In the genomic region with DNA sequence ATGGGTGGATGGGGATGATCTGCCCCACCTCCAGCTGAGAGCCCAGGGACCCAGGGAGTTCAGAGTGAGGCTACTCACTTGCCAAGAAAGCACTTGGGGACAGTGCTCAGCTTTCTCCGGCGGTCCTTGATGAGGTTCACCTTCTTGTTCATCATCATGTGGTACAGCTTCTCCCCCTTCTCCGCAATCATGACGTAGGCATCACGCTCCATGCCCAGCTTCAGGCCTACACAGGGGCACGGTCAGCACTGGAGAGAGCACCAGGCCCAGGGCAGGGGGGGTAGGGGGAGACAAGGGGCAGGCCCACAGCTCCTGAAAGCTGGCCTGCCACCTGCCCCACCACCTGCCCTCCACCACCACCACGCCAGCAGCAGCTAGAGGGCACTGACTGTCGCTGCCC, we compare ENCODE assay signal across 17 cellular contexts.
"Had no signal": no experiment of that assay in that cellular context is flagged by ENCODE, and none has a peak within 500 bp of the region (broad histone marks: within the 10 kb centered on the region; RNA-seq: fewer than 3 reads in every experiment).

No MANE protein-coding gene starts in this region.

- H3K9me3 ChIP-seq: body of pancreas, colonic mucosa, thyroid gland had no signal

- H3K27me3 Mint-ChIP-seq: activated B cell treated with CpG ODN at 0.5 μM for 24 hours had no signal

- H3K4me3 ChIP-seq: body of pancreas, colonic mucosa, thyroid gland had no signal

- H3K27ac Mint-ChIP-seq: activated B cell treated with CpG ODN at 0.5 μM for 24 hours, nephron progenitor cell had no signal

- H3K27me3 ChIP-seq: body of pancreas, colonic mucosa, thyroid gland had no signal

- H3K4me3 Mint-ChIP-seq: activated B cell treated with CpG ODN at 0.5 μM for 24 hours; nephron progenitor cell; T-helper 1 cell treated with Interleukin-12 subunit alpha and Interleukin-12 subunit beta and Interleukin-4 antibody, amounts not matched to agents 30 μg/mL and 1 μg/mL, for 36 hours had no signal

- ATAC-seq: activated naive CD4-positive, alpha-beta T cell treated with anti-CD3 and anti-CD28 coated beads, Interleukin-2, amount 50 U/mL, for 72 hours; body of pancreas; sciatic nerve had no signal

- H3K27ac ChIP-seq: body of pancreas, colonic mucosa, thyroid gland had no signal

- DNase-seq: activated B cell treated with CpG ODN at 0.5 μM for 24 hours; activated CD4-positive, alpha-beta T cell treated with anti-CD3 and anti-CD28 coated beads for 48 hours; activated effector memory CD4-positive, alpha-beta T cell treated with anti-CD3 and anti-CD28 coated beads, Interleukin-2, amount 50 U/mL, for 16 hours; activated T-cell treated with anti-CD3 and anti-CD28 coated beads, Interleukin-2, amount 50 U/mL, for 1 hour; amygdala; body of pancreas; caudate nucleus; colonic mucosa; effector CD4-positive, alpha-beta T cell; head of caudate nucleus; mesendoderm; nephron progenitor cell; stimulated activated CD4-positive, alpha-beta T cell treated with anti-CD3 and anti-CD28 coated beads, Interleukin-1b, Interleukin-23, amount 100 ng/mL, for 48 hours; thyroid gland had no signal

- H3K36me3 Mint-ChIP-seq: activated naive CD4-positive, alpha-beta T cell treated with anti-CD3 and anti-CD28 coated beads, Interleukin-2, amount 50 U/mL, for 72 hours had no signal

- H3K9me3 Mint-ChIP-seq: activated B cell treated with CpG ODN at 0.5 μM for 24 hours; activated naive CD4-positive, alpha-beta T cell treated with anti-CD3 and anti-CD28 coated beads, Interleukin-2, amount 50 U/mL, for 72 hours; nephron progenitor cell; T-helper 1 cell treated with Interleukin-12 subunit alpha and Interleukin-12 subunit beta and Interleukin-4 antibody, amounts not matched to agents 30 μg/mL and 1 μg/mL, for 36 hours had no signal

- H3K36me3 ChIP-seq: colonic mucosa, thyroid gland had no signal
